In the genomic region with DNA sequence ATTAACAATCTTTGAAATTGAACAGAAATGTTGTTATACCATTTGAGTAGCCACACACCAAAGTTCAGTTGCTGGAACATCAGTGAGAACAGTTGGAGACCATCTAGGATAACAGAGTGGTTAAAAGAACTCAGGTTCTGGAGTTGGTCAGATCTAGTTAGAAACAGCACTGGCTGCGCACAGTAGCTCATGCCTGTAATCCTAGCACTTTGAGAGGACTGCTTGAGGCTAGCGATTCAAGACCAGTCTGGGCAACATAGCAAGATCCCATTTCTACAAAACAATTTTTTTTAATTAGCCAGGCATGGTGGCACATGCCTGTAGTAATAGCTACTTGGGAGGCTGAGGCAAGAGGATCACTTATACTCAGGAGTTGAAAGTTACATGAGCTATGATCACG, we compare ENCODE assay signal across 1 cellular context.
TF ChIP-seq lines count a peak whose summit lies in the region.

No MANE protein-coding gene starts in this region.

TF ChIP-seq in IMR-90, 13 proteins besides CTCF, POLR2A, EP300 and RAD21:
- TF ChIP-seq FOS (IDR thresholded peaks at IDR 0.05; ENCODE audit: low read depth, low read length) (no peak), NFE2L2 (IDR thresholded peaks at IDR 0.05; ENCODE audit: low read depth, low read length) (no peak), SMC3 (IDR thresholded peaks at IDR 0.05; ENCODE audit: low read depth, low read length) (no peak), CHD1 (IDR thresholded peaks at IDR 0.05; ENCODE audit: low read depth, low read length) (no peak), MAZ (IDR thresholded peaks at IDR 0.05; ENCODE audit: borderline replicate concordance, low read depth, low read length) (no peak), CEBPB (IDR thresholded peaks at IDR 0.05; ENCODE audit: low read depth, low read length) (no peak), MXI1 (IDR thresholded peaks at IDR 0.05; ENCODE audit: borderline replicate concordance, low read depth, low read length) (no peak), BHLHE40 (IDR thresholded peaks at IDR 0.05; ENCODE audit: low read depth, low read length) (no peak), RCOR1 (IDR thresholded peaks at IDR 0.05; ENCODE audit: insufficient replicate concordance, low read length) (no peak), RFX5 (IDR thresholded peaks at IDR 0.05; ENCODE audit: low read depth, low read length) (no peak), MAFK (IDR thresholded peaks at IDR 0.05; ENCODE audit: low read depth, low read length) (no peak)
- TF ChIP-seq, protein P1, sequence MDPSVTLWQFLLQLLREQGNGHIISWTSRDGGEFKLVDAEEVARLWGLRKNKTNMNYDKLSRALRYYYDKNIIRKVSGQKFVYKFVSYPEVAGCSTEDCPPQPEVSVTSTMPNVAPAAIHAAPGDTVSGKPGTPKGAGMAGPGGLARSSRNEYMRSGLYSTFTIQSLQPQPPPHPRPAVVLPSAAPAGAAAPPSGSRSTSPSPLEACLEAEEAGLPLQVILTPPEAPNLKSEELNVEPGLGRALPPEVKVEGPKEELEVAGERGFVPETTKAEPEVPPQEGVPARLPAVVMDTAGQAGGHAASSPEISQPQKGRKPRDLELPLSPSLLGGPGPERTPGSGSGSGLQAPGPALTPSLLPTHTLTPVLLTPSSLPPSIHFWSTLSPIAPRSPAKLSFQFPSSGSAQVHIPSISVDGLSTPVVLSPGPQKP (IDR thresholded peaks at IDR 0.05; ENCODE audit: borderline replicate concordance, low read depth, low read length), result no peak
- TF ChIP-seq, protein P2, sequence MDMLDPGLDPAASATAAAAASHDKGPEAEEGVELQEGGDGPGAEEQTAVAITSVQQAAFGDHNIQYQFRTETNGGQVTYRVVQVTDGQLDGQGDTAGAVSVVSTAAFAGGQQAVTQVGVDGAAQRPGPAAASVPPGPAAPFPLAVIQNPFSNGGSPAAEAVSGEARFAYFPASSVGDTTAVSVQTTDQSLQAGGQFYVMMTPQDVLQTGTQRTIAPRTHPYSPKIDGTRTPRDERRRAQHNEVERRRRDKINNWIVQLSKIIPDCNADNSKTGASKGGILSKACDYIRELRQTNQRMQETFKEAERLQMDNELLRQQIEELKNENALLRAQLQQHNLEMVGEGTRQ (IDR thresholded peaks at IDR 0.05; ENCODE audit: low read depth, low read length), result no peak
